8 cellular contexts compared by ENCODE assay signal in genomic region chr16:67185003-67185865, GRCh38. TPM values are rescaled to one million over a fixed set of nuclear protein-coding genes. Genes with fewer than 3 reads are reported as not detected.
DNase-seq lines count a peak whose midpoint lies in the region; ATAC-seq and TF ChIP-seq lines count a peak whose summit lies in the region.

No MANE protein-coding gene starts in this region.

- ATAC-seq in left lobe of liver: peak; percentile 61
- ATAC-seq in HG03439 (IDR thresholded peaks at IDR 0.05; ENCODE audit: unreplicated experiment): no peak

- no peaks in the 10 kb centered on the region for H3K36me3 ChIP-seq in colonic mucosa

- H3K27me3 ChIP-seq in colonic mucosa: no peaks in the 10 kb centered on the region

- peak overlapping the region; percentile 67 for H3K4me3 ChIP-seq in colonic mucosa

- H3K9ac ChIP-seq in colonic mucosa (ENCODE audit: low read depth in 2 of 2, low read length in 2 of 2): peak overlapping the region in 1 of 2 donors; percentile 77

- peak; percentile 80 for TF ChIP-seq CTCF in colonic mucosa (IDR thresholded peaks at IDR 0.05)

- intact Hi-C loops in colonic mucosa (cut with DNase I): loop anchor here (10.0 kb wide), 1 partner anchor 210 kb away; no protein-coding TSS in a partner anchor

- H3K27ac ChIP-seq in colonic mucosa: no peak overlapping the region

- no peaks in the 10 kb centered on the region for H3K9me3 ChIP-seq in colonic mucosa

- DNase-seq in AG08395 (ENCODE audit: low spot score) (peak; percentile 80), GM19238 (ENCODE audit: insufficient read length, low spot score) (peak; percentile 76), NCI-H2196 treated with DMSO at 0.1 percent for 48 hours (lab: John Stamatoyannopoulos, UW; ENCODE audit: unreplicated experiment) (peak; percentile 23), colonic mucosa (peak; percentile 94), left lobe of liver (ENCODE audit: low spot score) (peak; percentile 88)
- peak; percentile 76 to 83 for DNase-seq in activated CD4-positive, alpha-beta T cell treated with anti-CD3 and anti-CD28 coated beads for 4 hours
- DNase-seq in stimulated activated CD4-positive, alpha-beta T cell treated with anti-CD3 and anti-CD28 coated beads, Interleukin-1b, Interleukin-23, amount 100 ng/mL, for 48 hours: peak; percentile 81

- peaks cover 11% of the 10 kb centered on the region for H3K4me1 ChIP-seq in colonic mucosa

RNA-seq across cellular contexts. Expression of gene MATCAP1, which starts 1.5 kb away (rescaled TPM):
- total RNA-seq in colonic mucosa: 10 to 100 TPM; 24.0 to 43.0 TPM
- 14.9 TPM for total RNA-seq in left lobe of liver

RNA-seq across cellular contexts. Expression of gene EXOC3L1, which starts 4.7 kb away (rescaled TPM):
- total RNA-seq in colonic mucosa (1 to 10 TPM; 2.3 to 4.6 TPM), left lobe of liver (1.8 TPM)

RNA-seq across cellular contexts. Expression of gene E2F4, which starts 6.7 kb away (rescaled TPM):
- total RNA-seq in colonic mucosa (10 to 100 TPM; 53.3 to 89.0 TPM), left lobe of liver (19.0 TPM)

RNA-seq across cellular contexts. Expression of gene ELMO3, which starts 13.7 kb away (rescaled TPM):
- total RNA-seq in colonic mucosa: 10 to 100 TPM; 60.7 to 75.6 TPM
- total RNA-seq in left lobe of liver: 5.2 TPM

RNA-seq across cellular contexts. Expression of gene NOL3, which starts 14.9 kb away (rescaled TPM):
- total RNA-seq in colonic mucosa: 10 to 100 TPM; 26.2 to 31.0 TPM
- total RNA-seq in left lobe of liver: 40.7 TPM

Comparison
In these comparisons a context has a peak if more than half of its experiments do, and no peak if none do; other contexts are left out.
1. DNase-seq: peak in every context shown above with its lines; median percentile 94 in colonic mucosa; 88 in left lobe of liver; 81 in stimulated activated CD4-positive, alpha-beta T cell treated with anti-CD3 and anti-CD28 coated beads, Interleukin-1b, Interleukin-23, amount 100 ng/mL, for 48 hours; 80 in AG08395; 80 in activated CD4-positive, alpha-beta T cell treated with anti-CD3 and anti-CD28 coated beads for 4 hours; 76 in GM19238; 23 in NCI-H2196 treated with DMSO at 0.1 percent for 48 hours.